14 cellular contexts compared by ENCODE assay signal in genomic region chr6:71482742-71483141, GRCh38.
A peak's percentile ranks its signal among the peaks of the same experiment; 100 is the strongest.
DNase-seq lines count a peak whose midpoint lies in the region; ATAC-seq and TF ChIP-seq lines count a peak whose summit lies in the region.
"Had no signal": no experiment of that assay in that cellular context is flagged by ENCODE, and none has a peak within 500 bp of the region (broad histone marks: within the 10 kb centered on the region; RNA-seq: fewer than 3 reads in every experiment).

No MANE protein-coding gene starts in this region.

- DNase-seq in H4 (ENCODE audit: low spot score): peak; percentile 13
- DNase-seq in WTC11 (ENCODE audit: low spot score): no peak
- DNase-seq in foreskin keratinocyte: no peak
- no peak for DNase-seq in AG08395 (ENCODE audit: low spot score)
- DNase-seq in activated CD4-positive, CD25-positive, alpha-beta regulatory T cell (lab: John Stamatoyannopoulos, UW): no peak
- DNase-seq in GF-D8 (lab: John Stamatoyannopoulos, UW): no peak
- DNase-seq in NCI-H2196 treated with DMSO at 0.1 percent for 48 hours (lab: John Stamatoyannopoulos, UW; ENCODE audit: unreplicated experiment): no peak
- DNase-seq: activated CD8-positive, alpha-beta memory T cell treated with anti-CD3 and anti-CD28 coated beads, Interleukin-2, amount 10 ng/mL, durations not matched to agents 7 days and 5 days; stimulated activated CD4-positive, alpha-beta T cell treated with anti-CD3 and anti-CD28 coated beads, Interleukin-1b, Interleukin-23, amount 100 ng/mL, for 48 hours had no signal

- peaks cover 32% of the 10 kb centered on the region for H3K4me1 Mint-ChIP-seq in WTC11
- H3K4me1 Mint-ChIP-seq: activated CD8-positive, alpha-beta memory T cell treated with anti-CD3 and anti-CD28 coated beads, Interleukin-2, amount 10 ng/mL, durations not matched to agents 7 days and 5 days; stimulated activated effector memory CD8-positive, alpha-beta T cell treated with anti-CD3 and anti-CD28 coated beads, Interleukin-12 subunit alpha, Interleukin-12 subunit beta, amount 100 ng/mL, for 72 hours had no signal

- H3K36me3 Mint-ChIP-seq in WTC11: no peaks in the 10 kb centered on the region
- H3K36me3 Mint-ChIP-seq: activated CD8-positive, alpha-beta memory T cell treated with anti-CD3 and anti-CD28 coated beads, Interleukin-2, amount 10 ng/mL, durations not matched to agents 7 days and 5 days; activated naive CD4-positive, alpha-beta T cell treated with anti-CD3 and anti-CD28 coated beads, Interleukin-2, amount 50 U/mL, for 72 hours; stimulated activated effector memory CD8-positive, alpha-beta T cell treated with anti-CD3 and anti-CD28 coated beads, Interleukin-12 subunit alpha, Interleukin-12 subunit beta, amount 100 ng/mL, for 72 hours had no signal

- no peaks in the 10 kb centered on the region for H3K27me3 Mint-ChIP-seq in WTC11 (ENCODE audit: low read depth)
- H3K27me3 Mint-ChIP-seq: activated CD8-positive, alpha-beta memory T cell treated with anti-CD3 and anti-CD28 coated beads, Interleukin-2, amount 10 ng/mL, durations not matched to agents 7 days and 5 days had no signal

- H3K27me3 ChIP-seq in foreskin keratinocyte: no peaks in the 10 kb centered on the region
- H3K27me3 ChIP-seq: BLaER1 had no signal

- H3K9me3 Mint-ChIP-seq in WTC11: no peaks in the 10 kb centered on the region
- H3K9me3 Mint-ChIP-seq: activated naive CD4-positive, alpha-beta T cell treated with anti-CD3 and anti-CD28 coated beads, Interleukin-2, amount 50 U/mL, for 72 hours; stimulated activated effector memory CD8-positive, alpha-beta T cell treated with anti-CD3 and anti-CD28 coated beads, Interleukin-12 subunit alpha, Interleukin-12 subunit beta, amount 100 ng/mL, for 72 hours had no signal

- ATAC-seq in WTC11: no peak
- no peak for ATAC-seq in foreskin keratinocyte
- ATAC-seq: activated CD8-positive, alpha-beta memory T cell treated with anti-CD3 and anti-CD28 coated beads, Interleukin-2, amount 10 ng/mL, durations not matched to agents 7 days and 5 days; activated naive CD4-positive, alpha-beta T cell treated with anti-CD3 and anti-CD28 coated beads, Interleukin-2, amount 50 U/mL, for 72 hours; stimulated activated effector memory CD8-positive, alpha-beta T cell treated with anti-CD3 and anti-CD28 coated beads, Interleukin-12 subunit alpha, Interleukin-12 subunit beta, amount 100 ng/mL, for 72 hours had no signal

- H3K27ac ChIP-seq in 22Rv1: no peak overlapping the region
- no peak overlapping the region for H3K27ac ChIP-seq in foreskin keratinocyte
- H3K27ac ChIP-seq: BLaER1, RWPE1 had no signal

- H3K4me1 ChIP-seq in foreskin keratinocyte: peaks cover 20% of the 10 kb centered on the region

- peak overlapping the region; percentile 3; the same call in 1 of the 2 replicates for H3K27ac Mint-ChIP-seq in WTC11
- H3K27ac Mint-ChIP-seq: activated CD8-positive, alpha-beta memory T cell treated with anti-CD3 and anti-CD28 coated beads, Interleukin-2, amount 10 ng/mL, durations not matched to agents 7 days and 5 days; activated naive CD4-positive, alpha-beta T cell treated with anti-CD3 and anti-CD28 coated beads, Interleukin-2, amount 50 U/mL, for 72 hours; stimulated activated effector memory CD8-positive, alpha-beta T cell treated with anti-CD3 and anti-CD28 coated beads, Interleukin-12 subunit alpha, Interleukin-12 subunit beta, amount 100 ng/mL, for 72 hours had no signal

- H3K4me3 Mint-ChIP-seq in WTC11: no peak overlapping the region
- H3K4me3 Mint-ChIP-seq: activated CD8-positive, alpha-beta memory T cell treated with anti-CD3 and anti-CD28 coated beads, Interleukin-2, amount 10 ng/mL, durations not matched to agents 7 days and 5 days; stimulated activated effector memory CD8-positive, alpha-beta T cell treated with anti-CD3 and anti-CD28 coated beads, Interleukin-12 subunit alpha, Interleukin-12 subunit beta, amount 100 ng/mL, for 72 hours had no signal

- POLR2A ChIA-PET in WTC11 (lab: Charles Lee): no interaction called here

- TF ChIP-seq CTCF in 22Rv1 (IDR thresholded peaks at IDR 0.05): peak; percentile 27; the same call in 1 of the 2 replicates
- no peak for TF ChIP-seq CTCF in WTC11 (IDR thresholded peaks at IDR 0.05)
- TF ChIP-seq CTCF in foreskin keratinocyte (conservative IDR thresholded peaks at IDR 0.05): peak; percentile 56

- CTCF ChIA-PET in WTC11 (lab: Charles Lee): no interaction called here

TF ChIP-seq in WTC11, 78 proteins besides CTCF, POLR2A, EP300 and RAD21:
- TF ChIP-seq OVOL2 (CRISPR knock-in tag; IDR thresholded peaks at IDR 0.05; ENCODE audit: borderline replicate concordance) (no peak), GRHL2 (CRISPR knock-in tag; IDR thresholded peaks at IDR 0.05; ENCODE audit: insufficient replicate concordance, severe bottlenecking) (no peak), FOXK1 (CRISPR knock-in tag; IDR thresholded peaks at IDR 0.05) (no peak), RORB (CRISPR knock-in tag; IDR thresholded peaks at IDR 0.05) (no peak), TEAD4 (CRISPR knock-in tag; IDR thresholded peaks at IDR 0.05) (no peak), ZNF512 (CRISPR knock-in tag; IDR thresholded peaks at IDR 0.05; ENCODE audit: borderline replicate concordance) (no peak), ZNF138 (CRISPR knock-in tag; conservative IDR thresholded peaks at IDR 0.05) (no peak), USF1 (CRISPR knock-in tag; IDR thresholded peaks at IDR 0.05) (no peak), ETV6 (CRISPR knock-in tag; IDR thresholded peaks at IDR 0.05) (no peak), ZBTB21 (CRISPR knock-in tag; IDR thresholded peaks at IDR 0.05; ENCODE audit: borderline replicate concordance) (no peak)
